Comparison of ENCODE assay signal across 9 cellular contexts in genomic region chr5:66606713-66607112, GRCh38.
"Had no signal": no experiment of that assay in that cellular context is flagged by ENCODE, and none has a peak within 500 bp of the region (broad histone marks: within the 10 kb centered on the region; RNA-seq: fewer than 3 reads in every experiment).

No MANE protein-coding gene starts in this region.

- FAIRE-seq: HTR-8/SVneo, K562 had no signal

- H3K4me1 ChIP-seq: HAP-1 had no signal

- ATAC-seq: HCT116, K562 had no signal

- DNase-seq: GM23248, GOT3, H7, IMR-90, KG1 had no signal

- H3K4me3 ChIP-seq: GM23248, HAP-1, K562 had no signal

- H3K9me3 ChIP-seq: HAP-1 had no signal

- H3K27ac ChIP-seq: GM23248 had no signal

- H3K36me3 ChIP-seq: HAP-1 had no signal

- H3K9ac ChIP-seq: GM23248 had no signal
